Comparison of ENCODE assay signal across 18 cellular contexts in the genomic region with DNA sequence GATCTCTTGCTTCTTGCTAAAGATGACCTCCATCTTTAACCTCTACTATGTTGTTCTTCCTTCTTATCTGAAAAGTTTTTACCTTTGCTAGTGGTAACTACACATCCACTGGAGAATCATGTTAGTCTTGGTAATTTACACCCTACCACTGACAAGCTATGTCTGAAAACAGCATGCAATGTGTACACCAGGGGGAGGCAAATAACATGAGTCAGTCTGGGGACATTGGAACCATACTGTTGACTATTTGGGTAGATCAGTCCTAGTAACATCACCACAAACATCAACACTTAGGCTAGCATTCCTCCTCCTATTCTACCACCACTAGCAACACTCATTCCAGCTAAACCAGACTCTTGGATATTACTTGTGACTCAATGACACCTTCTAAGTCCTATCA.
A peak's percentile ranks its signal among the peaks of the same experiment; 100 is the strongest.
DNase-seq lines count a peak whose midpoint lies in the region; FAIRE-seq and TF ChIP-seq lines count a peak whose summit lies in the region.
"Had no signal": no experiment of that assay in that cellular context is flagged by ENCODE, and none has a peak within 500 bp of the region (broad histone marks: within the 10 kb centered on the region; RNA-seq: fewer than 3 reads in every experiment).

No MANE protein-coding gene starts in this region.

- H3K4me3 ChIP-seq in choroid plexus epithelial cell (ENCODE audit: low read depth, low read length): no peak overlapping the region
- H3K4me3 ChIP-seq: A549, Peyer's patch had no signal

- peak; percentile 9 for TF ChIP-seq CTCF in choroid plexus epithelial cell (conservative IDR thresholded peaks at IDR 0.05; ENCODE audit: low read depth, low read length)

- peak; percentile 40 for FAIRE-seq in urothelium cell line (lab: Jason Lieb, UNC)

- DNase-seq in SIG-M5 treated with dmso at 0.1 percent for 504 hours (lab: John Stamatoyannopoulos, UW; ENCODE audit: unreplicated experiment): peak; percentile 3
- DNase-seq in SIG-M5 (lab: John Stamatoyannopoulos, UW): no peak
- peak; percentile 13 for DNase-seq in NAMALWA (ENCODE audit: low spot score)
- DNase-seq in choroid plexus epithelial cell (ENCODE audit: low read depth): no peak
- DNase-seq in urothelium cell line (ENCODE audit: low spot score): no peak
- DNase-seq in NCI-H2196 treated with DMSO at 0.1 percent for 48 hours (lab: John Stamatoyannopoulos, UW; ENCODE audit: unreplicated experiment): no peak
- no peak for DNase-seq in activated CD8-positive, alpha-beta memory T cell treated with anti-CD3 and anti-CD28 coated beads, Interleukin-2, amount 50 U/mL, for 48 hours
- no peak for DNase-seq in NCI-H526 (lab: John Stamatoyannopoulos, UW)
- DNase-seq: C1 segment of cervical spinal cord, DMS 273 treated with DMSO at 0.1 percent for 48 hours, H7, NCI-H1436, NCI-H2029, NCI-H2171, NCI-H446 treated with DMSO at 0.1 percent for 48 hours, NCI-H748 treated with DMSO at 0.1 percent for 48 hours, Peyer's patch had no signal

Comparison
In these comparisons a context has a peak if more than half of its experiments do, and no peak if none do; other contexts are left out.
1. DNase-seq: peak in SIG-M5 treated with dmso at 0.1 percent for 504 hours (single experiment) and NAMALWA (single experiment); none in SIG-M5 (single experiment), choroid plexus epithelial cell (single experiment), urothelium cell line (single experiment), NCI-H2196 treated with DMSO at 0.1 percent for 48 hours (single experiment), activated CD8-positive, alpha-beta memory T cell treated with anti-CD3 and anti-CD28 coated beads, Interleukin-2, amount 50 U/mL, for 48 hours (single experiment) and NCI-H526 (0 of 2).